Comparison of ENCODE assay signal across 8 cellular contexts in the genomic region with DNA sequence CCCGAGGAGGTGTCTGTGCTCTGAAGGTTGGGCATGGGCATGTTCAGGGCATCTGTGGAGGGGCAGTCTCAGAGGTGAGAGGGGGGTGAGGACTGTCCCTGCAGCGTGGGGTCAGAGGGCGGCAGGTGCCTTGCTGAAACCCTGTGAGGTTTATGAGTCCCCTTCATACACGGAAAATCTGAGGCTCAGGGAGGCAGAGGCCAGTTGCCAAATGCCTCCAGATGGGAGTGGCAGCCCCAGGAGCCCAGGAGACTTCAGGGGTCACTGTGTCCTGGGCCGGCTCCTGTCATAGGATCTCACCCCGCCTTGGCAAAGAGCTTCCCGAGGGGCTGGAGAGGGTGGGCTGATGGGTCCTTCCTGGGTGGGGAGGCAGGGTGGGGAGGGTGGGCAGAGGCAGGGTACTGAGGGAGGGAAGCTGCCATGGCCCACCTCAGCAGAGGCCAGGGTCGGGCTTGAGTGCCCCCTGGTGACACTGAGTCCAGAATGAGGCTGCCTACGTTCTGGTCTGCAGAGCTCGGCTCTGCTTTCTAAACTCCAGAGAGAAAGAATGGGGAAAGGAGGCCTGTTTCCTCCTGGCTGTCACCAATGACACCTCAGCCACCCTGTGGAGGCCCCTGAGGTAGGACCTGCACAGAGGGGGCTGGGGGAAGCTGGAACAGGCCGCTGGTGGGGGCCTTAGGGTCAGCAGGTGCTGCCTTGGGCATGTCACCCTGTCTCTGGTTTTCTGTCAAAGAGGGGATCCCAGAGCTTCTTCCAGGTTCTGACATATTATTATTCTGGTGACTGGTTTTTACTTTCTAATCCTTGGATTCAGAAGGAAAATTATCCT. TPM values are rescaled to one million over a fixed set of nuclear protein-coding genes. Genes with fewer than 3 reads are reported as not detected.
DNase-seq lines count a peak whose midpoint lies in the region; ATAC-seq and TF ChIP-seq lines count a peak whose summit lies in the region.

No MANE protein-coding gene starts in this region.

- no peak for ATAC-seq in central memory CD8-positive, alpha-beta T cell (replicated peaks; ENCODE audit: extremely low read depth, poor library complexity, severe bottlenecking)
- no peak for ATAC-seq in natural killer cell treated with Interleukin-12 subunit alpha and Interleukin-12 subunit beta and Interleukin-15 and Interleukin-18, amount 100 ng/mL, for 72 hours
- no peak for ATAC-seq in GM21619 (IDR thresholded peaks at IDR 0.05; ENCODE audit: unreplicated experiment)

- no peak overlapping the region for H3K4me3 ChIP-seq in H7 (ENCODE audit: insufficient read depth, low read depth, low read length)

- no peak for TF ChIP-seq CTCF in CD14-positive monocyte (IDR thresholded peaks at IDR 0.05)

- peaks cover 0 to 3% (median 0%) of the 10 kb centered on the region in 3 donors for H3K27me3 Mint-ChIP-seq in CD14-positive monocyte (ENCODE audit: low read depth in 3 of 3)
- H3K27me3 Mint-ChIP-seq in central memory CD8-positive, alpha-beta T cell: no peaks in the 10 kb centered on the region
- no peaks in the 10 kb centered on the region for H3K27me3 Mint-ChIP-seq in natural killer cell treated with Interleukin-12 subunit alpha and Interleukin-12 subunit beta and Interleukin-15 and Interleukin-18, amount 100 ng/mL, for 72 hours

- H3K4me3 Mint-ChIP-seq in CD14-positive monocyte: peak overlapping the region; percentile 98 to 100
- peak overlapping the region; percentile 85 for H3K4me3 Mint-ChIP-seq in central memory CD8-positive, alpha-beta T cell
- peak overlapping the region; percentile 92 for H3K4me3 Mint-ChIP-seq in natural killer cell treated with Interleukin-12 subunit alpha and Interleukin-12 subunit beta and Interleukin-15 and Interleukin-18, amount 100 ng/mL, for 72 hours

- peak overlapping the region; percentile 90 to 96 (median 94) for H3K27ac Mint-ChIP-seq in CD14-positive monocyte
- H3K27ac Mint-ChIP-seq in central memory CD8-positive, alpha-beta T cell (ENCODE audit: low read depth): peak overlapping the region; percentile 84
- peak overlapping the region; percentile 83 to 92 for H3K27ac Mint-ChIP-seq in natural killer cell treated with Interleukin-12 subunit alpha and Interleukin-12 subunit beta and Interleukin-15 and Interleukin-18, amount 100 ng/mL, for 72 hours

- H3K36me3 Mint-ChIP-seq in CD14-positive monocyte: peaks cover 20 to 37% of the 10 kb centered on the region in 2 donors
- H3K36me3 Mint-ChIP-seq in central memory CD8-positive, alpha-beta T cell (ENCODE audit: insufficient read depth): peaks cover 2% of the 10 kb centered on the region
- H3K36me3 Mint-ChIP-seq in natural killer cell treated with Interleukin-12 subunit alpha and Interleukin-12 subunit beta and Interleukin-15 and Interleukin-18, amount 100 ng/mL, for 72 hours: no peaks in the 10 kb centered on the region

- DNase-seq in CD14-positive monocyte (ENCODE audit: low spot score): no peak
- DNase-seq in H7: peak; percentile 66
- DNase-seq in central memory CD8-positive, alpha-beta T cell (ENCODE audit: low spot score in 2 of 2): no peak
- no peak for DNase-seq in natural killer cell treated with Interleukin-12 subunit alpha and Interleukin-12 subunit beta and Interleukin-15 and Interleukin-18, amount 100 ng/mL, for 72 hours (ENCODE audit: low spot score)
- DNase-seq in NCI-H2171 treated with DMSO at 0.1 percent for 48 hours (lab: John Stamatoyannopoulos, UW): no peak
- DNase-seq in NCI-H1092 treated with DMSO at 0.1 percent for 48 hours (lab: John Stamatoyannopoulos, UW): no peak
- DNase-seq in COR-L47 (lab: John Stamatoyannopoulos, UW): no peak

- no peaks in the 10 kb centered on the region for H3K27me3 ChIP-seq in H7 (ENCODE audit: control insufficient read depth, insufficient read depth, low read length)

- peaks cover 57% of the 10 kb centered on the region for H3K4me1 Mint-ChIP-seq in CD14-positive monocyte
- H3K4me1 Mint-ChIP-seq in central memory CD8-positive, alpha-beta T cell: peaks cover 41% of the 10 kb centered on the region
- peaks cover 18 to 30% of the 10 kb centered on the region in 2 donors for H3K4me1 Mint-ChIP-seq in natural killer cell treated with Interleukin-12 subunit alpha and Interleukin-12 subunit beta and Interleukin-15 and Interleukin-18, amount 100 ng/mL, for 72 hours (ENCODE audit: low read depth in 2 of 2)

- intact Hi-C loops in CD14-positive monocyte (cut with micrococcal nuclease): loop anchor here in 1 of 2 donors (10.0 kb wide), 1 partner anchor 387 kb away; no protein-coding TSS in a partner anchor

- H3K36me3 ChIP-seq in H7 (replicated peaks; ENCODE audit: control insufficient read depth, insufficient read depth, low read length): no peaks in the 10 kb centered on the region

- H3K9me3 Mint-ChIP-seq in CD14-positive monocyte: no peaks in the 10 kb centered on the region
- H3K9me3 Mint-ChIP-seq in central memory CD8-positive, alpha-beta T cell: no peaks in the 10 kb centered on the region
- H3K9me3 Mint-ChIP-seq in natural killer cell treated with Interleukin-12 subunit alpha and Interleukin-12 subunit beta and Interleukin-15 and Interleukin-18, amount 100 ng/mL, for 72 hours: no peaks in the 10 kb centered on the region

RNA-seq across cellular contexts. Expression of gene LGALS9, which starts 1.1 kb away (rescaled TPM):
- polyA plus RNA-seq in CD14-positive monocyte: 100 to 1,000 TPM; 149 TPM
- 0.31 and 0.63 TPM in 2 replicates for total RNA-seq in H7 (2014; rRNA removed; shearing (Covaris generic))
- 10 to 100 TPM; 19.9 to 29.6 TPM for total RNA-seq in natural killer cell treated with Interleukin-12 subunit alpha and Interleukin-12 subunit beta and Interleukin-15 and Interleukin-18, amount 100 ng/mL, for 72 hours

Comparison
In these comparisons a context has a peak if more than half of its experiments do, and no peak if none do; other contexts are left out.
1. RNA of gene LGALS9, which starts 1.1 kb away (total RNA-seq): 19.9 to 29.6 TPM in natural killer cell treated with Interleukin-12 subunit alpha and Interleukin-12 subunit beta and Interleukin-15 and Interleukin-18, amount 100 ng/mL, for 72 hours; 0.31 to 0.63 TPM in H7; every median in the first group is over 10 times any median in the second.
2. Peak in every context shown above with its lines, with median percentiles within 50 percentile points of each other: H3K27ac Mint-ChIP-seq and H3K4me3 Mint-ChIP-seq.